Comparison of ENCODE assay signal across 1 cellular context in genomic region chr16:11298143-11298900, GRCh38.
TF ChIP-seq lines count a peak whose summit lies in the region.

No MANE protein-coding gene starts in this region.

TF ChIP-seq in HepG2, 621 proteins besides CTCF, POLR2A, EP300 and RAD21 (continued from another document):
- TF ChIP-seq NR2F1 (CRISPR knock-in tag; IDR thresholded peaks at IDR 0.05) (peak in 1 of 2 experiments; percentile 35; a peak in 1 of 4 replicates), TRAFD1 (CRISPR knock-in tag; IDR thresholded peaks at IDR 0.05; ENCODE audit: borderline replicate concordance) (no peak), HMGA1 (CRISPR knock-in tag; conservative IDR thresholded peaks at IDR 0.05) (no peak), GATAD2A (CRISPR knock-in tag; IDR thresholded peaks at IDR 0.05) (peak; percentile 34; the same call in 1 of the 2 replicates), ZNF572 (CRISPR knock-in tag; IDR thresholded peaks at IDR 0.05) (no peak), ZNF770 (CRISPR knock-in tag; IDR thresholded peaks at IDR 0.05) (peak; percentile 43; the same call in 1 of the 2 replicates), TCF7 (IDR thresholded peaks at IDR 0.05; ENCODE audit: low read depth) (no peak), HNF4A (CRISPR knock-in tag; IDR thresholded peaks at IDR 0.05) (peak; percentile 60), GTF3A (CRISPR knock-in tag; conservative IDR thresholded peaks at IDR 0.05) (no peak), NFIC (IDR thresholded peaks at IDR 0.05; ENCODE audit: low read length) (no peak), CENPT (CRISPR knock-in tag; IDR thresholded peaks at IDR 0.05; ENCODE audit: low read depth) (no peak), PAWR (CRISPR knock-in tag; IDR thresholded peaks at IDR 0.05; ENCODE audit: borderline replicate concordance) (no peak), ETV5 (CRISPR knock-in tag; IDR thresholded peaks at IDR 0.05; ENCODE audit: borderline replicate concordance) (no peak), ARHGAP35 (CRISPR knock-in tag; IDR thresholded peaks at IDR 0.05; ENCODE audit: borderline replicate concordance) (no peak), NR2F6 (IDR thresholded peaks at IDR 0.05) (no peak), NR2F6 (CRISPR knock-in tag; IDR thresholded peaks at IDR 0.05) (peak; percentile 59), ZNF468 (CRISPR knock-in tag; IDR thresholded peaks at IDR 0.05) (0 out of 2 replicates have a peak, but pooled peaks have one; percentile 11), ZNF354B (CRISPR knock-in tag; IDR thresholded peaks at IDR 0.05) (0 out of 2 replicates have a peak, but pooled peaks have one; percentile 33), ZNF784 (CRISPR knock-in tag; IDR thresholded peaks at IDR 0.05; ENCODE audit: borderline replicate concordance) (peak; percentile 35; the same call in 1 of the 2 replicates), ZNF350 (CRISPR knock-in tag; IDR thresholded peaks at IDR 0.05; ENCODE audit: borderline replicate concordance, low read depth) (no peak), MATR3 (CRISPR knock-in tag; IDR thresholded peaks at IDR 0.05) (no peak), POGZ (CRISPR knock-in tag; IDR thresholded peaks at IDR 0.05) (0 out of 2 replicates have a peak, but pooled peaks have one; percentile 35), ZNF607 (CRISPR knock-in tag; IDR thresholded peaks at IDR 0.05; ENCODE audit: borderline replicate concordance) (0 out of 2 replicates have a peak, but pooled peaks have one; percentile 8), SNAPC5 (CRISPR knock-in tag; IDR thresholded peaks at IDR 0.05; ENCODE audit: borderline replicate concordance) (no peak), ZNF296 (CRISPR knock-in tag; conservative IDR thresholded peaks at IDR 0.05) (no peak), KAT7 (CRISPR knock-in tag; IDR thresholded peaks at IDR 0.05; ENCODE audit: borderline replicate concordance) (peak; percentile 12; the same call in 1 of the 2 replicates), ZSCAN31 (CRISPR knock-in tag; IDR thresholded peaks at IDR 0.05; ENCODE audit: low read depth) (peak; percentile 37; the same call in 1 of the 2 replicates)
- TF ChIP-seq, protein P1, sequence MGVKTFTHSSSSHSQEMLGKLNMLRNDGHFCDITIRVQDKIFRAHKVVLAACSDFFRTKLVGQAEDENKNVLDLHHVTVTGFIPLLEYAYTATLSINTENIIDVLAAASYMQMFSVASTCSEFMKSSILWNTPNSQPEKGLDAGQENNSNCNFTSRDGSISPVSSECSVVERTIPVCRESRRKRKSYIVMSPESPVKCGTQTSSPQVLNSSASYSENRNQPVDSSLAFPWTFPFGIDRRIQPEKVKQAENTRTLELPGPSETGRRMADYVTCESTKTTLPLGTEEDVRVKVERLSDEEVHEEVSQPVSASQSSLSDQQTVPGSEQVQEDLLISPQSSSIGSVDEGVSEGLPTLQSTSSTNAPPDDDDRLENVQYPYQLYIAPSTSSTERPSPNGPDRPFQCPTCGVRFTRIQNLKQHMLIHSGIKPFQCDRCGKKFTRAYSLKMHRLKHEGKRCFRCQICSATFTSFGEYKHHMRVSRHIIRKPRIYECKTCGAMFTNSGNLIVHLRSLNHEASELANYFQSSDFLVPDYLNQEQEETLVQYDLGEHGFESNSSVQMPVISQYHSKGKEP (CRISPR knock-in tag; IDR thresholded peaks at IDR 0.05), result no peak
- TF ChIP-seq, protein P2, sequence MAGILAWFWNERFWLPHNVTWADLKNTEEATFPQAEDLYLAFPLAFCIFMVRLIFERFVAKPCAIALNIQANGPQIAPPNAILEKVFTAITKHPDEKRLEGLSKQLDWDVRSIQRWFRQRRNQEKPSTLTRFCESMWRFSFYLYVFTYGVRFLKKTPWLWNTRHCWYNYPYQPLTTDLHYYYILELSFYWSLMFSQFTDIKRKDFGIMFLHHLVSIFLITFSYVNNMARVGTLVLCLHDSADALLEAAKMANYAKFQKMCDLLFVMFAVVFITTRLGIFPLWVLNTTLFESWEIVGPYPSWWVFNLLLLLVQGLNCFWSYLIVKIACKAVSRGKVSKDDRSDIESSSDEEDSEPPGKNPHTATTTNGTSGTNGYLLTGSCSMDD (CRISPR knock-in tag; IDR thresholded peaks at IDR 0.05), result no peak
- TF ChIP-seq, protein P3, sequence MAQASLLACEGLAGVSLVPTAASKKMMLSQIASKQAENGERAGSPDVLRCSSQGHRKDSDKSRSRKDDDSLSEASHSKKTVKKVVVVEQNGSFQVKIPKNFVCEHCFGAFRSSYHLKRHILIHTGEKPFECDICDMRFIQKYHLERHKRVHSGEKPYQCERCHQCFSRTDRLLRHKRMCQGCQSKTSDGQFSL (CRISPR knock-in tag; IDR thresholded peaks at IDR 0.05), result no peak
- TF ChIP-seq, protein P4, sequence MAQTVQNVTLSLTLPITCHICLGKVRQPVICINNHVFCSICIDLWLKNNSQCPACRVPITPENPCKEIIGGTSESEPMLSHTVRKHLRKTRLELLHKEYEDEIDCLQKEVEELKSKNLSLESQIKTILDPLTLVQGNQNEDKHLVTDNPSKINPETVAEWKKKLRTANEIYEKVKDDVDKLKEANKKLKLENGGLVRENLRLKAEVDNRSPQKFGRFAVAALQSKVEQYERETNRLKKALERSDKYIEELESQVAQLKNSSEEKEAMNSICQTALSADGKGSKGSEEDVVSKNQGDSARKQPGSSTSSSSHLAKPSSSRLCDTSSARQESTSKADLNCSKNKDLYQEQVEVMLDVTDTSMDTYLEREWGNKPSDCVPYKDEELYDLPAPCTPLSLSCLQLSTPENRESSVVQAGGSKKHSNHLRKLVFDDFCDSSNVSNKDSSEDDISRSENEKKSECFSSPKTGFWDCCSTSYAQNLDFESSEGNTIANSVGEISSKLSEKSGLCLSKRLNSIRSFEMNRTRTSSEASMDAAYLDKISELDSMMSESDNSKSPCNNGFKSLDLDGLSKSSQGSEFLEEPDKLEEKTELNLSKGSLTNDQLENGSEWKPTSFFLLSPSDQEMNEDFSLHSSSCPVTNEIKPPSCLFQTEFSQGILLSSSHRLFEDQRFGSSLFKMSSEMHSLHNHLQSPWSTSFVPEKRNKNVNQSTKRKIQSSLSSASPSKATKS (CRISPR knock-in tag; IDR thresholded peaks at IDR 0.05), result 0 out of 2 replicates have a peak, but pooled peaks have one; percentile 6
- TF ChIP-seq, protein P5, sequence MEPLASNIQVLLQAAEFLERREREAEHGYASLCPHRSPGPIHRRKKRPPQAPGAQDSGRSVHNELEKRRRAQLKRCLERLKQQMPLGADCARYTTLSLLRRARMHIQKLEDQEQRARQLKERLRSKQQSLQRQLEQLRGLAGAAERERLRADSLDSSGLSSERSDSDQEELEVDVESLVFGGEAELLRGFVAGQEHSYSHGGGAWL (CRISPR knock-in tag; IDR thresholded peaks at IDR 0.05), result no peak
